ENCODE assay signal across 1 cellular context in genomic region chr7:101990811-101991418, GRCh38.
TF ChIP-seq lines count a peak whose summit lies in the region.

No MANE protein-coding gene starts in this region.

TF ChIP-seq in GM23338, 12 proteins besides CTCF, POLR2A, EP300 and RAD21 (continued from another document):
- TF ChIP-seq ETS1 (IDR thresholded peaks at IDR 0.05) (no peak), NANOG (IDR thresholded peaks at IDR 0.05; ENCODE audit: borderline replicate concordance) (no peak), POLR2AphosphoS5 (IDR thresholded peaks at IDR 0.05; ENCODE audit: low read depth) (no peak), EZH2phosphoT487 (IDR thresholded peaks at IDR 0.05; ENCODE audit: unreplicated experiment) (no peak)
